ENCODE assay signal across 9 cellular contexts in the genomic region with DNA sequence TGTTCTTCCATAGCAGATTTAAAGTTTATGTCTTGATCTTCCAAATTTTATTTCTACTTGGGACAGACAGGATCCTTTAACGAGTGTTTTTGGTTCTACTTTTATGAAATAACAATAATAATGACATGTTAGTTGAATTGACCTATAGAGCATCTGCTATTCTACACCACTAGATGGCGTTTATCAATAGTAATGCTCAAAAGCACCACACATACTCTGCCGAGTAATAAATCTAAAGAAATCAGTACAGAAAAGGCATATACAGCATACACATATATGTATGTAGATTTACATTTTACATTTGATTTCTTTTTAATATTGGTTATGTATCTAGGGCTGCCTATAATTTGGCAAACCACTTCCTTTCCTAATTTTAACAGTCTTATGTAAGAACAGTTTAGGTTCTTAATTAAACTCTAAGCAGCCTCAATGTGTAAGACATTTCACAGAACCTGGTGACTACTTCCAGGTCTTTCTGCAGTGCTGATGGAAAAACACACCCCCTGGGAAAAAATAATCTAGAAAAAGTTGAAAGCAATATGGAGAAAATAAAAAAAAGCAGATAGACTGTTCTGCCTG. TPM values are rescaled to one million over a fixed set of nuclear protein-coding genes. Genes with fewer than 3 reads are reported as not detected.
DNase-seq lines count a peak whose midpoint lies in the region; ATAC-seq and TF ChIP-seq lines count a peak whose summit lies in the region.
"Had no signal": no experiment of that assay in that cellular context is flagged by ENCODE, and none has a peak within 500 bp of the region (broad histone marks: within the 10 kb centered on the region; RNA-seq: fewer than 3 reads in every experiment).

No MANE protein-coding gene starts in this region.

- peaks cover 2% of the 10 kb centered on the region for H3F3A ChIP-seq in neural progenitor cell (ENCODE audit: low read depth)

- no peak overlapping the region for H3K4me3 Mint-ChIP-seq in neural progenitor cell

- peaks cover 2% of the 10 kb centered on the region for H3K4me1 Mint-ChIP-seq in neural progenitor cell

- H2AFZ ChIP-seq in neural progenitor cell (replicated peaks) = no peak overlapping the region

- H3K36me3 ChIP-seq in esophagus squamous epithelium (no peaks in the 10 kb centered on the region), neural progenitor cell (no peaks in the 10 kb centered on the region)

- no peak for TF ChIP-seq POLR2A in esophagus squamous epithelium (IDR thresholded peaks at IDR 0.05)

- no peak overlapping the region for H3K4me2 ChIP-seq in neural progenitor cell

- no peaks in the 10 kb centered on the region for H3K79me2 ChIP-seq in neural progenitor cell (ENCODE audit: low read depth)

- peaks cover 3% of the 10 kb centered on the region for H3K27me3 Mint-ChIP-seq in neural progenitor cell (ENCODE audit: insufficient read depth, low read depth)

- H3K4me1 ChIP-seq in esophagus squamous epithelium = peaks cover 3 to 5% (median 4%) of the 10 kb centered on the region in 3 donors
- no peaks in the 10 kb centered on the region for H3K4me1 ChIP-seq in neural progenitor cell

- 0 to 1% methylated on average over 3 of the region's 3 CpGs for WGBS in esophagus squamous epithelium, 2 donors

- intact Hi-C loops in esophagus squamous epithelium (cut with DNase I) = loop anchor here (10.0 kb wide), 2 partner anchors 319 to 609 kb away; partner anchors contain the start of gene NTPCR

- H3K9me3 Mint-ChIP-seq in neural progenitor cell = no peaks in the 10 kb centered on the region
- H3K9me3 Mint-ChIP-seq: CD8-positive, alpha-beta memory T cell had no signal

- H3K9me3 ChIP-seq in esophagus squamous epithelium (no peaks in the 10 kb centered on the region), neural progenitor cell (ENCODE audit: low read depth) (no peaks in the 10 kb centered on the region)

- no peak overlapping the region for H3K9ac ChIP-seq in neural progenitor cell

- peak; percentile 51 to 61 for ATAC-seq in activated CD4-positive, CD25-positive, alpha-beta regulatory T cell treated with anti-CD3 and anti-CD28 coated beads, Interleukin-2, amount 50 U/mL, for 24 hours
- peak; percentile 95 for ATAC-seq in SK-N-SH treated with all-trans-retinoic acid at 6 μM for 48 hours

- H3K27ac ChIP-seq in esophagus squamous epithelium (no peak overlapping the region), neural progenitor cell (no peak overlapping the region)

- H3K4me3 ChIP-seq in esophagus squamous epithelium = no peak overlapping the region
- H3K4me3 ChIP-seq in neural progenitor cell = no peak overlapping the region

- no peak overlapping the region for H3K27ac Mint-ChIP-seq in neural progenitor cell
- H3K27ac Mint-ChIP-seq: CD8-positive, alpha-beta memory T cell had no signal

- H3K36me3 Mint-ChIP-seq in neural progenitor cell = no peaks in the 10 kb centered on the region
- H3K36me3 Mint-ChIP-seq: CD8-positive, alpha-beta memory T cell had no signal

- CTCF ChIA-PET in HEK293T (lab: Yijun Ruan, JAX) = interaction anchor here (1.0 kb wide), 1 partner anchor 16 kb away, joined by 3 read pairs; no protein-coding TSS in a partner anchor

- no peaks in the 10 kb centered on the region for H3K27me3 ChIP-seq in esophagus squamous epithelium
- peaks cover 21% of the 10 kb centered on the region for H3K27me3 ChIP-seq in neural progenitor cell

- POLR2A ChIA-PET in HEK293T (lab: Yijun Ruan, JAX) = no interaction called here

- DNase-seq in activated CD4-positive, CD25-positive, alpha-beta regulatory T cell treated with anti-CD3 and anti-CD28 coated beads, Interleukin-2, amount 50 U/mL, for 72 hours = no peak
- peak; percentile 53 for DNase-seq in HEK293T (ENCODE audit: extremely low spot score)
- peak; percentile 63 for DNase-seq in MV-4-11 (lab: John Stamatoyannopoulos, UW)
- DNase-seq in esophagus squamous epithelium (lab: John Stamatoyannopoulos, UW) = no peak
- peak; percentile 66 for DNase-seq in neural progenitor cell (ENCODE audit: low spot score)
- DNase-seq in activated CD8-positive, alpha-beta memory T cell treated with anti-CD3 and anti-CD28 coated beads for 24 hours = no peak

- TF ChIP-seq CTCF in esophagus squamous epithelium (IDR thresholded peaks at IDR 0.05) (peak; percentile 49 to 90 (median 80)), neural progenitor cell (IDR thresholded peaks at IDR 0.05) (peak; percentile 83)

- H4K20me1 ChIP-seq in neural progenitor cell (ENCODE audit: low read depth) = no peaks in the 10 kb centered on the region

TF ChIP-seq in HEK293T, 16 proteins besides CTCF, POLR2A, EP300 and RAD21:
- no peak for TF ChIP-seq SUZ12 (IDR thresholded peaks at IDR 0.05)
- TF ChIP-seq PKNOX1 (IDR thresholded peaks at IDR 0.05) = peak; percentile 65

TF ChIP-seq in SK-N-SH treated with all-trans-retinoic acid at 6 μM for 48 hours, 23 proteins besides CTCF, POLR2A, EP300 and RAD21:
- TF ChIP-seq TCF4 (CRISPR knock-in tag; IDR thresholded peaks at IDR 0.05; ENCODE audit: borderline replicate concordance) (no peak), RARB (CRISPR knock-in tag; IDR thresholded peaks at IDR 0.05) (no peak), CSRNP3 (CRISPR knock-in tag; IDR thresholded peaks at IDR 0.05) (no peak), ZFP30 (CRISPR knock-in tag; IDR thresholded peaks at IDR 0.05) (no peak), PATZ1 (CRISPR knock-in tag; IDR thresholded peaks at IDR 0.05; ENCODE audit: borderline replicate concordance) (no peak), ARNTL (CRISPR knock-in tag; IDR thresholded peaks at IDR 0.05; ENCODE audit: borderline replicate concordance, low read depth) (no peak), SNAI2 (CRISPR knock-in tag; IDR thresholded peaks at IDR 0.05) (no peak)
TF ChIP-seq in SK-N-SH treated with all-trans-retinoic acid at 6 μM for 48 hours: peak in this region for 0.

RNA-seq across cellular contexts. Expression of gene SIPA1L2, which starts 5.9 kb away (rescaled TPM):
- 10 to 100 TPM; 29.5 to 51.3 (median 46.0) TPM for total RNA-seq in esophagus squamous epithelium
- 19.5 and 24.8 TPM in 2 replicates for total RNA-seq in neural progenitor cell (ENCODE audit: low replicate concordance)

Comparison
In these comparisons a context has a peak if more than half of its experiments do, and no peak if none do; other contexts are left out.
1. DNase-seq: peak in HEK293T (single experiment), MV-4-11 (single experiment) and neural progenitor cell (single experiment); none in activated CD4-positive, CD25-positive, alpha-beta regulatory T cell treated with anti-CD3 and anti-CD28 coated beads, Interleukin-2, amount 50 U/mL, for 72 hours (single experiment), esophagus squamous epithelium (single experiment) and activated CD8-positive, alpha-beta memory T cell treated with anti-CD3 and anti-CD28 coated beads for 24 hours (single experiment).